9 cellular contexts compared by ENCODE assay signal in genomic region chr6:32109114-32109764, GRCh38. TPM values are rescaled to one million over a fixed set of nuclear protein-coding genes. Genes with fewer than 3 reads are reported as not detected.
DNase-seq lines count a peak whose midpoint lies in the region; ATAC-seq and TF ChIP-seq lines count a peak whose summit lies in the region.
"Had no signal": no experiment of that assay in that cellular context is flagged by ENCODE, and none has a peak within 500 bp of the region (broad histone marks: within the 10 kb centered on the region; RNA-seq: fewer than 3 reads in every experiment).

TNXB (minus strand) TSS chr6:32109338; CDS start chr6:32098198, 11,140 bp downstream.

- WGBS in prostate gland: 30% methylated on average over 12 of the region's 12 CpGs

- intact Hi-C loops in left cardiac atrium (cut with DNase I): no loop called here
- intact Hi-C loops in prostate gland (cut with DNase I): no loop called here

- peaks cover 0 to under 1% (median 0%) of the 10 kb centered on the region in 5 donors for H3K9me3 Mint-ChIP-seq in CD8-positive, alpha-beta memory T cell

- H3K36me3 Mint-ChIP-seq in CD8-positive, alpha-beta memory T cell: peaks cover 0 to 10% (median 0%) of the 10 kb centered on the region in 3 donors

- peaks cover 13 to 36% of the 10 kb centered on the region in 2 donors for H3K27me3 Mint-ChIP-seq in CD8-positive, alpha-beta memory T cell

- no peak within 1 kb of the TSS for H3K4me3 ChIP-seq in CD8-positive, alpha-beta memory T cell (ENCODE audit: low read length)
- no peak within 1 kb of the TSS for H3K4me3 ChIP-seq in prostate gland

- no peak for DNase-seq in CD8-positive, alpha-beta memory T cell
- DNase-seq in left cardiac atrium (peak; percentile 67), prostate gland (ENCODE audit: low spot score) (no peak), NCI-H2107 treated with DMSO at 0.1 percent for 48 hours (lab: John Stamatoyannopoulos, UW; ENCODE audit: unreplicated experiment) (no peak), NCI-H748 (lab: John Stamatoyannopoulos, UW; ENCODE audit: unreplicated experiment) (no peak)
- DNase-seq in stimulated activated CD4-positive, alpha-beta T cell treated with anti-CD3 and anti-CD28 coated beads, Interleukin-4, amount 100 ng/mL, for 4 hours: no peak
- DNase-seq: activated naive CD4-positive, alpha-beta T cell treated with anti-CD3 and anti-CD28 coated beads, Interleukin-2, amount 50 U/mL, for 16 hours had no signal

- TF ChIP-seq CTCF in prostate gland (IDR thresholded peaks at IDR 0.05): no peak

- H3K4me1 Mint-ChIP-seq in CD8-positive, alpha-beta memory T cell: peaks cover 17 to 27% (median 18%) of the 10 kb centered on the region in 3 donors

- H3K27me3 ChIP-seq in CD8-positive, alpha-beta memory T cell (ENCODE audit: insufficient read depth, low read length, poor library complexity, severe bottlenecking): peaks cover 3% of the 10 kb centered on the region
- no peaks in the 10 kb centered on the region for H3K27me3 ChIP-seq in prostate gland (replicated peaks; ENCODE audit: insufficient read depth)

- no peaks in the 10 kb centered on the region for H3K36me3 ChIP-seq in CD8-positive, alpha-beta memory T cell (ENCODE audit: insufficient read depth, low read length)
- H3K36me3 ChIP-seq in prostate gland: no peaks in the 10 kb centered on the region

- peak within 1 kb of the TSS in 3 of 7 donors; percentile 2 to 46 (median 28) for H3K4me3 Mint-ChIP-seq in CD8-positive, alpha-beta memory T cell

- POLR2A ChIA-PET in CD8-positive, alpha-beta memory T cell (lab: Charles Lee): no interaction called here

- H3K4me1 ChIP-seq in CD8-positive, alpha-beta memory T cell (ENCODE audit: insufficient read depth, low read length): peaks cover 14% of the 10 kb centered on the region
- H3K4me1 ChIP-seq in prostate gland (replicated peaks): peaks cover 12% of the 10 kb centered on the region

- no peak for TF ChIP-seq POLR2A in prostate gland (IDR thresholded peaks at IDR 0.05)

- no peaks in the 10 kb centered on the region for H3K9me3 ChIP-seq in CD8-positive, alpha-beta memory T cell (ENCODE audit: low read length)
- H3K9me3 ChIP-seq in prostate gland: no peaks in the 10 kb centered on the region

- no peak within 1 kb of the TSS for H3K27ac ChIP-seq in CD8-positive, alpha-beta memory T cell (ENCODE audit: low read depth, low read length)
- H3K27ac ChIP-seq in prostate gland: peak within 1 kb of the TSS; percentile 35

- CTCF ChIA-PET in CD8-positive, alpha-beta memory T cell (lab: Charles Lee): no interaction called here

- H3K27ac Mint-ChIP-seq in CD8-positive, alpha-beta memory T cell: peak within 1 kb of the TSS in 6 of 8 donors; percentile 33 to 82 (median 70)

- ATAC-seq in SK-N-SH treated with all-trans-retinoic acid at 6 μM for 48 hours (peak; percentile 4; the same call in 2 of the 3 replicates), left cardiac atrium (peak; percentile 9 to 16), HG03457 (IDR thresholded peaks at IDR 0.05; ENCODE audit: unreplicated experiment) (no peak)

TF ChIP-seq in SK-N-SH treated with all-trans-retinoic acid at 6 μM for 48 hours, 23 proteins besides CTCF, POLR2A, EP300 and RAD21:
- TF ChIP-seq GLIS3 (CRISPR knock-in tag; IDR thresholded peaks at IDR 0.05): no peak
- TF ChIP-seq ZFP30 (CRISPR knock-in tag; IDR thresholded peaks at IDR 0.05): no peak
- TF ChIP-seq OSR1 (CRISPR knock-in tag; IDR thresholded peaks at IDR 0.05): no peak
- no peak for TF ChIP-seq CREB5 (CRISPR knock-in tag; IDR thresholded peaks at IDR 0.05; ENCODE audit: low read depth)
- TF ChIP-seq SNAI2 (CRISPR knock-in tag; IDR thresholded peaks at IDR 0.05): no peak
- no peak for TF ChIP-seq TSHZ2 (CRISPR knock-in tag; IDR thresholded peaks at IDR 0.05)
- TF ChIP-seq ISL1 (CRISPR knock-in tag; IDR thresholded peaks at IDR 0.05): no peak
- TF ChIP-seq BACH2 (CRISPR knock-in tag; IDR thresholded peaks at IDR 0.05; ENCODE audit: borderline replicate concordance): no peak
- TF ChIP-seq ZNF8 (CRISPR knock-in tag; IDR thresholded peaks at IDR 0.05): no peak
- no peak for TF ChIP-seq CSDC2 (CRISPR knock-in tag; IDR thresholded peaks at IDR 0.05)
- TF ChIP-seq ZFP3 (CRISPR knock-in tag; IDR thresholded peaks at IDR 0.05): no peak
- TF ChIP-seq RARB (CRISPR knock-in tag; IDR thresholded peaks at IDR 0.05): no peak
- no peak for TF ChIP-seq ZNF565 (CRISPR knock-in tag; conservative IDR thresholded peaks at IDR 0.05; ENCODE audit: low read depth)
- TF ChIP-seq PATZ1 (CRISPR knock-in tag; IDR thresholded peaks at IDR 0.05; ENCODE audit: borderline replicate concordance): no peak
- TF ChIP-seq TOX (CRISPR knock-in tag; IDR thresholded peaks at IDR 0.05; ENCODE audit: borderline replicate concordance): no peak
- no peak for TF ChIP-seq TCF4 (CRISPR knock-in tag; IDR thresholded peaks at IDR 0.05; ENCODE audit: borderline replicate concordance)
- TF ChIP-seq POU6F1 (CRISPR knock-in tag; IDR thresholded peaks at IDR 0.05; ENCODE audit: borderline replicate concordance, low read depth): no peak
- no peak for TF ChIP-seq PPARA (CRISPR knock-in tag; IDR thresholded peaks at IDR 0.05; ENCODE audit: borderline replicate concordance)

RNA-seq across cellular contexts. Expression of gene TNXB, which starts in this region (rescaled TPM):
- 1 to 10 TPM; 2.5 to 4.9 TPM for total RNA-seq in CD8-positive, alpha-beta memory T cell
- polyA plus RNA-seq in CD8-positive, alpha-beta memory T cell: not detected
- total RNA-seq in left cardiac atrium: 100 to 1,000 TPM; 143 to 158 TPM
- 10 to 100 TPM; 18.5 to 29.1 TPM for total RNA-seq in prostate gland

Comparison
In these comparisons a context has a peak if more than half of its experiments do, and no peak if none do; other contexts are left out.
1. RNA of gene TNXB (total RNA-seq): 143 to 158 TPM in left cardiac atrium; 18.5 to 29.1 TPM in prostate gland and 2.5 to 4.9 TPM in CD8-positive, alpha-beta memory T cell; every median in the first group is over 4 times any median in the second.